ENCODE assay signal across 1 cellular context in the genomic region with DNA sequence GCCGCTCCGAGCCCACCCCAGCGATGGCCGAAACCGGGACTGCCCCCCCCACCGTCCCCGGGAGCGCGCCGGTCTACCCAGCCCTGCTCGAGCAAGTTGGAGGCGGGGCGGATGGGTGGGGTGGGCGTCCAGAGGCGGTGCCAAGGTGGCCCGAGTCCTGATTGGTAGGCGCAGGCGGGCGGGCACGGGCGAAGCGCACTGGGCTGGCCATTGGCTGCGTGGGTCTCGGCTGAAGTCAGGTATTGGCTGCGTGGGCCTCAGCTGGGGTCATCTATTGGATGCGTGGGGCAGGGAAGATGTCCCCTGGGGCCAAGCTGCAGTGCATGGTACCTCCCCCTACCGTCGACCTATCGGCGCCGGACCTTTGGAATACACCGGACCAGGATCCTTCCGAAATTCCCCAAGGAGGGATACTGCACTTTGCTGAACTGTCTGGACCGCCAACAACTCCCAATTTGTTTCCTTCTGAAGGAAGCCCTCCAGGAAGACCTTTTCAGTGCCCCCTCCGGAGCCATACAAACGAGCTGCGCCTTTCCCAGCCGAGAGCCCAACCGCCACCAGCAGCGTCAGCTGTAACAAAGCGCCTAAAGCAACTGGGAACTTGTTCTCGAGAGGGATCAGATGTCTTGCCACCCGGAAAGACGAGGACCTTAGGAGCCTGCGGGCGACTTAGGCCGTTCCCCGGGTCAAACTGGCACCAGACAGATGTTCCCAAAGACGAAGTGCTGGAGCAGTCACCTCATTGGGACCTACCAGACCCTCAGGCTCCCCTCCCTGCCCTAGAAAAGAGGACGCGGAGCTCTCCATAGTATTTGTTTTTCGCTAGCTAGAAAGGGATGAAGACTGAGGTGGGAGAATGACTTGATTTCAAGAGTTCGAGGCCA.
A peak's percentile ranks its signal among the peaks of the same experiment; 100 is the strongest.
TF ChIP-seq lines count a peak whose summit lies in the region.

A gene with protein sequence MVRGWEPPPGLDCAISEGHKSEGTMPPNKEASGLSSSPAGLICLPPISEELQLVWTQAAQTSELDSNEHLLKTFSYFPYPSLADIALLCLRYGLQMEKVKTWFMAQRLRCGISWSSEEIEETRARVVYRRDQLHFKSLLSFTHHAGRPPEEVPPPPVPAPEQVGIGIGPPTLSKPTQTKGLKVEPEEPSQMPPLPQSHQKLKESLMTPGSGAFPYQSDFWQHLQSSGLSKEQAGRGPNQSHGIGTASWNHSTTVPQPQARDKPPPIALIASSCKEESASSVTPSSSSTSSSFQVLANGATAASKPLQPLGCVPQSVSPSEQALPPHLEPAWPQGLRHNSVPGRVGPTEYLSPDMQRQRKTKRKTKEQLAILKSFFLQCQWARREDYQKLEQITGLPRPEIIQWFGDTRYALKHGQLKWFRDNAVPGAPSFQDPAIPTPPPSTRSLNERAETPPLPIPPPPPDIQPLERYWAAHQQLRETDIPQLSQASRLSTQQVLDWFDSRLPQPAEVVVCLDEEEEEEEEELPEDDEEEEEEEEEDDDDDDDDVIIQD (minus strand): TSS at position 113 of the 884 bp plus-strand sequence. CDS start 180 bp downstream, outside the sequence.

TF ChIP-seq in K562, 482 proteins besides CTCF, POLR2A, EP300 and RAD21 (continued from another document and continues in another):
- no peak for TF ChIP-seq TGIF2 (CRISPR knock-in tag; IDR thresholded peaks at IDR 0.05)
- TF ChIP-seq, protein P1, sequence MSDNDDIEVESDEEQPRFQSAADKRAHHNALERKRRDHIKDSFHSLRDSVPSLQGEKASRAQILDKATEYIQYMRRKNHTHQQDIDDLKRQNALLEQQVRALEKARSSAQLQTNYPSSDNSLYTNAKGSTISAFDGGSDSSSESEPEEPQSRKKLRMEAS (CRISPR knock-in tag; IDR thresholded peaks at IDR 0.05), result no peak
- TF ChIP-seq PHF21A (IDR thresholded peaks at IDR 0.05; ENCODE audit: borderline replicate concordance, low read depth), result no peak
- no peak for TF ChIP-seq MXI1 (IDR thresholded peaks at IDR 0.05; ENCODE audit: low read depth, low read length)
- 0 out of 2 replicates have a peak, but pooled peaks have one; percentile 27 for TF ChIP-seq ELF4 (CRISPR knock-in tag; IDR thresholded peaks at IDR 0.05)
- TF ChIP-seq HDAC2 (IDR thresholded peaks at IDR 0.05), result peak; percentile 40
- TF ChIP-seq, protein P2, sequence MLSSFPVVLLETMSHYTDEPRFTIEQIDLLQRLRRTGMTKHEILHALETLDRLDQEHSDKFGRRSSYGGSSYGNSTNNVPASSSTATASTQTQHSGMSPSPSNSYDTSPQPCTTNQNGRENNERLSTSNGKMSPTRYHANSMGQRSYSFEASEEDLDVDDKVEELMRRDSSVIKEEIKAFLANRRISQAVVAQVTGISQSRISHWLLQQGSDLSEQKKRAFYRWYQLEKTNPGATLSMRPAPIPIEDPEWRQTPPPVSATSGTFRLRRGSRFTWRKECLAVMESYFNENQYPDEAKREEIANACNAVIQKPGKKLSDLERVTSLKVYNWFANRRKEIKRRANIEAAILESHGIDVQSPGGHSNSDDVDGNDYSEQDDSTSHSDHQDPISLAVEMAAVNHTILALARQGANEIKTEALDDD (IDR thresholded peaks at IDR 0.05), result no peak
- TF ChIP-seq ZEB2 (IDR thresholded peaks at IDR 0.05), result no peak
- TF ChIP-seq BRF1 (IDR thresholded peaks at IDR 0.05; ENCODE audit: borderline replicate concordance, extremely low read depth, insufficient read length), result no peak
- TF ChIP-seq ZNF121 (CRISPR knock-in tag; conservative IDR thresholded peaks at IDR 0.05), result no peak
- TF ChIP-seq POU5F1 (IDR thresholded peaks at IDR 0.05; ENCODE audit: borderline replicate concordance, low read depth, low read length, partially characterized antibody), result no peak
- TF ChIP-seq, protein P3, sequence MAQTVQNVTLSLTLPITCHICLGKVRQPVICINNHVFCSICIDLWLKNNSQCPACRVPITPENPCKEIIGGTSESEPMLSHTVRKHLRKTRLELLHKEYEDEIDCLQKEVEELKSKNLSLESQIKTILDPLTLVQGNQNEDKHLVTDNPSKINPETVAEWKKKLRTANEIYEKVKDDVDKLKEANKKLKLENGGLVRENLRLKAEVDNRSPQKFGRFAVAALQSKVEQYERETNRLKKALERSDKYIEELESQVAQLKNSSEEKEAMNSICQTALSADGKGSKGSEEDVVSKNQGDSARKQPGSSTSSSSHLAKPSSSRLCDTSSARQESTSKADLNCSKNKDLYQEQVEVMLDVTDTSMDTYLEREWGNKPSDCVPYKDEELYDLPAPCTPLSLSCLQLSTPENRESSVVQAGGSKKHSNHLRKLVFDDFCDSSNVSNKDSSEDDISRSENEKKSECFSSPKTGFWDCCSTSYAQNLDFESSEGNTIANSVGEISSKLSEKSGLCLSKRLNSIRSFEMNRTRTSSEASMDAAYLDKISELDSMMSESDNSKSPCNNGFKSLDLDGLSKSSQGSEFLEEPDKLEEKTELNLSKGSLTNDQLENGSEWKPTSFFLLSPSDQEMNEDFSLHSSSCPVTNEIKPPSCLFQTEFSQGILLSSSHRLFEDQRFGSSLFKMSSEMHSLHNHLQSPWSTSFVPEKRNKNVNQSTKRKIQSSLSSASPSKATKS (CRISPR knock-in tag; IDR thresholded peaks at IDR 0.05), result no peak
- no peak for TF ChIP-seq NFE2 (IDR thresholded peaks at IDR 0.05; ENCODE audit: low read depth)
- no peak for TF ChIP-seq CBX2 (IDR thresholded peaks at IDR 0.05; ENCODE audit: insufficient read depth, low read length, poor library complexity, severe bottlenecking)
- TF ChIP-seq, protein P4, sequence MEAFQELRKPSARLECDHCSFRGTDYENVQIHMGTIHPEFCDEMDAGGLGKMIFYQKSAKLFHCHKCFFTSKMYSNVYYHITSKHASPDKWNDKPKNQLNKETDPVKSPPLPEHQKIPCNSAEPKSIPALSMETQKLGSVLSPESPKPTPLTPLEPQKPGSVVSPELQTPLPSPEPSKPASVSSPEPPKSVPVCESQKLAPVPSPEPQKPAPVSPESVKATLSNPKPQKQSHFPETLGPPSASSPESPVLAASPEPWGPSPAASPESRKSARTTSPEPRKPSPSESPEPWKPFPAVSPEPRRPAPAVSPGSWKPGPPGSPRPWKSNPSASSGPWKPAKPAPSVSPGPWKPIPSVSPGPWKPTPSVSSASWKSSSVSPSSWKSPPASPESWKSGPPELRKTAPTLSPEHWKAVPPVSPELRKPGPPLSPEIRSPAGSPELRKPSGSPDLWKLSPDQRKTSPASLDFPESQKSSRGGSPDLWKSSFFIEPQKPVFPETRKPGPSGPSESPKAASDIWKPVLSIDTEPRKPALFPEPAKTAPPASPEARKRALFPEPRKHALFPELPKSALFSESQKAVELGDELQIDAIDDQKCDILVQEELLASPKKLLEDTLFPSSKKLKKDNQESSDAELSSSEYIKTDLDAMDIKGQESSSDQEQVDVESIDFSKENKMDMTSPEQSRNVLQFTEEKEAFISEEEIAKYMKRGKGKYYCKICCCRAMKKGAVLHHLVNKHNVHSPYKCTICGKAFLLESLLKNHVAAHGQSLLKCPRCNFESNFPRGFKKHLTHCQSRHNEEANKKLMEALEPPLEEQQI (IDR thresholded peaks at IDR 0.05), result no peak
- TF ChIP-seq ZNF766 (CRISPR knock-in tag; conservative IDR thresholded peaks at IDR 0.05), result no peak
- TF ChIP-seq TAF9B (IDR thresholded peaks at IDR 0.05; ENCODE audit: partially characterized antibody), result no peak
- TF ChIP-seq, protein P5, sequence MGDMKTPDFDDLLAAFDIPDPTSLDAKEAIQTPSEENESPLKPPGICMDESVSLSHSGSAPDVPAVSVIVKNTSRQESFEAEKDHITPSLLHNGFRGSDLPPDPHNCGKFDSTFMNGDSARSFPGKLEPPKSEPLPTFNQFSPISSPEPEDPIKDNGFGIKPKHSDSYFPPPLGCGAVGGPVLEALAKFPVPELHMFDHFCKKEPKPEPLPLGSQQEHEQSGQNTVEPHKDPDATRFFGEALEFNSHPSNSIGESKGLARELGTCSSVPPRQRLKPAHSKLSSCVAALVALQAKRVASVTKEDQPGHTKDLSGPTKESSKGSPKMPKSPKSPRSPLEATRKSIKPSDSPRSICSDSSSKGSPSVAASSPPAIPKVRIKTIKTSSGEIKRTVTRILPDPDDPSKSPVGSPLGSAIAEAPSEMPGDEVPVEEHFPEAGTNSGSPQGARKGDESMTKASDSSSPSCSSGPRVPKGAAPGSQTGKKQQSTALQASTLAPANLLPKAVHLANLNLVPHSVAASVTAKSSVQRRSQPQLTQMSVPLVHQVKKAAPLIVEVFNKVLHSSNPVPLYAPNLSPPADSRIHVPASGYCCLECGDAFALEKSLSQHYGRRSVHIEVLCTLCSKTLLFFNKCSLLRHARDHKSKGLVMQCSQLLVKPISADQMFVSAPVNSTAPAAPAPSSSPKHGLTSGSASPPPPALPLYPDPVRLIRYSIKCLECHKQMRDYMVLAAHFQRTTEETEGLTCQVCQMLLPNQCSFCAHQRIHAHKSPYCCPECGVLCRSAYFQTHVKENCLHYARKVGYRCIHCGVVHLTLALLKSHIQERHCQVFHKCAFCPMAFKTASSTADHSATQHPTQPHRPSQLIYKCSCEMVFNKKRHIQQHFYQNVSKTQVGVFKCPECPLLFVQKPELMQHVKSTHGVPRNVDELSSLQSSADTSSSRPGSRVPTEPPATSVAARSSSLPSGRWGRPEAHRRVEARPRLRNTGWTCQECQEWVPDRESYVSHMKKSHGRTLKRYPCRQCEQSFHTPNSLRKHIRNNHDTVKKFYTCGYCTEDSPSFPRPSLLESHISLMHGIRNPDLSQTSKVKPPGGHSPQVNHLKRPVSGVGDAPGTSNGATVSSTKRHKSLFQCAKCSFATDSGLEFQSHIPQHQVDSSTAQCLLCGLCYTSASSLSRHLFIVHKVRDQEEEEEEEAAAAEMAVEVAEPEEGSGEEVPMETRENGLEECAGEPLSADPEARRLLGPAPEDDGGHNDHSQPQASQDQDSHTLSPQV (IDR thresholded peaks at IDR 0.05), result no peak
- TF ChIP-seq ZNF561 (CRISPR knock-in tag; conservative IDR thresholded peaks at IDR 0.05), result no peak
- TF ChIP-seq ZNF316 (IDR thresholded peaks at IDR 0.05), result no peak
- no peak for TF ChIP-seq YBX1 (IDR thresholded peaks at IDR 0.05)
- TF ChIP-seq HEY1 (CRISPR knock-in tag; IDR thresholded peaks at IDR 0.05; ENCODE audit: borderline replicate concordance), result no peak
- no peak for TF ChIP-seq FOXK1 (CRISPR knock-in tag; IDR thresholded peaks at IDR 0.05; ENCODE audit: borderline replicate concordance)
- no peak for TF ChIP-seq NR4A1 (CRISPR knock-in tag; IDR thresholded peaks at IDR 0.05)
- no peak for TF ChIP-seq NR4A1 (tag; IDR thresholded peaks at IDR 0.05)
- TF ChIP-seq, protein P6, sequence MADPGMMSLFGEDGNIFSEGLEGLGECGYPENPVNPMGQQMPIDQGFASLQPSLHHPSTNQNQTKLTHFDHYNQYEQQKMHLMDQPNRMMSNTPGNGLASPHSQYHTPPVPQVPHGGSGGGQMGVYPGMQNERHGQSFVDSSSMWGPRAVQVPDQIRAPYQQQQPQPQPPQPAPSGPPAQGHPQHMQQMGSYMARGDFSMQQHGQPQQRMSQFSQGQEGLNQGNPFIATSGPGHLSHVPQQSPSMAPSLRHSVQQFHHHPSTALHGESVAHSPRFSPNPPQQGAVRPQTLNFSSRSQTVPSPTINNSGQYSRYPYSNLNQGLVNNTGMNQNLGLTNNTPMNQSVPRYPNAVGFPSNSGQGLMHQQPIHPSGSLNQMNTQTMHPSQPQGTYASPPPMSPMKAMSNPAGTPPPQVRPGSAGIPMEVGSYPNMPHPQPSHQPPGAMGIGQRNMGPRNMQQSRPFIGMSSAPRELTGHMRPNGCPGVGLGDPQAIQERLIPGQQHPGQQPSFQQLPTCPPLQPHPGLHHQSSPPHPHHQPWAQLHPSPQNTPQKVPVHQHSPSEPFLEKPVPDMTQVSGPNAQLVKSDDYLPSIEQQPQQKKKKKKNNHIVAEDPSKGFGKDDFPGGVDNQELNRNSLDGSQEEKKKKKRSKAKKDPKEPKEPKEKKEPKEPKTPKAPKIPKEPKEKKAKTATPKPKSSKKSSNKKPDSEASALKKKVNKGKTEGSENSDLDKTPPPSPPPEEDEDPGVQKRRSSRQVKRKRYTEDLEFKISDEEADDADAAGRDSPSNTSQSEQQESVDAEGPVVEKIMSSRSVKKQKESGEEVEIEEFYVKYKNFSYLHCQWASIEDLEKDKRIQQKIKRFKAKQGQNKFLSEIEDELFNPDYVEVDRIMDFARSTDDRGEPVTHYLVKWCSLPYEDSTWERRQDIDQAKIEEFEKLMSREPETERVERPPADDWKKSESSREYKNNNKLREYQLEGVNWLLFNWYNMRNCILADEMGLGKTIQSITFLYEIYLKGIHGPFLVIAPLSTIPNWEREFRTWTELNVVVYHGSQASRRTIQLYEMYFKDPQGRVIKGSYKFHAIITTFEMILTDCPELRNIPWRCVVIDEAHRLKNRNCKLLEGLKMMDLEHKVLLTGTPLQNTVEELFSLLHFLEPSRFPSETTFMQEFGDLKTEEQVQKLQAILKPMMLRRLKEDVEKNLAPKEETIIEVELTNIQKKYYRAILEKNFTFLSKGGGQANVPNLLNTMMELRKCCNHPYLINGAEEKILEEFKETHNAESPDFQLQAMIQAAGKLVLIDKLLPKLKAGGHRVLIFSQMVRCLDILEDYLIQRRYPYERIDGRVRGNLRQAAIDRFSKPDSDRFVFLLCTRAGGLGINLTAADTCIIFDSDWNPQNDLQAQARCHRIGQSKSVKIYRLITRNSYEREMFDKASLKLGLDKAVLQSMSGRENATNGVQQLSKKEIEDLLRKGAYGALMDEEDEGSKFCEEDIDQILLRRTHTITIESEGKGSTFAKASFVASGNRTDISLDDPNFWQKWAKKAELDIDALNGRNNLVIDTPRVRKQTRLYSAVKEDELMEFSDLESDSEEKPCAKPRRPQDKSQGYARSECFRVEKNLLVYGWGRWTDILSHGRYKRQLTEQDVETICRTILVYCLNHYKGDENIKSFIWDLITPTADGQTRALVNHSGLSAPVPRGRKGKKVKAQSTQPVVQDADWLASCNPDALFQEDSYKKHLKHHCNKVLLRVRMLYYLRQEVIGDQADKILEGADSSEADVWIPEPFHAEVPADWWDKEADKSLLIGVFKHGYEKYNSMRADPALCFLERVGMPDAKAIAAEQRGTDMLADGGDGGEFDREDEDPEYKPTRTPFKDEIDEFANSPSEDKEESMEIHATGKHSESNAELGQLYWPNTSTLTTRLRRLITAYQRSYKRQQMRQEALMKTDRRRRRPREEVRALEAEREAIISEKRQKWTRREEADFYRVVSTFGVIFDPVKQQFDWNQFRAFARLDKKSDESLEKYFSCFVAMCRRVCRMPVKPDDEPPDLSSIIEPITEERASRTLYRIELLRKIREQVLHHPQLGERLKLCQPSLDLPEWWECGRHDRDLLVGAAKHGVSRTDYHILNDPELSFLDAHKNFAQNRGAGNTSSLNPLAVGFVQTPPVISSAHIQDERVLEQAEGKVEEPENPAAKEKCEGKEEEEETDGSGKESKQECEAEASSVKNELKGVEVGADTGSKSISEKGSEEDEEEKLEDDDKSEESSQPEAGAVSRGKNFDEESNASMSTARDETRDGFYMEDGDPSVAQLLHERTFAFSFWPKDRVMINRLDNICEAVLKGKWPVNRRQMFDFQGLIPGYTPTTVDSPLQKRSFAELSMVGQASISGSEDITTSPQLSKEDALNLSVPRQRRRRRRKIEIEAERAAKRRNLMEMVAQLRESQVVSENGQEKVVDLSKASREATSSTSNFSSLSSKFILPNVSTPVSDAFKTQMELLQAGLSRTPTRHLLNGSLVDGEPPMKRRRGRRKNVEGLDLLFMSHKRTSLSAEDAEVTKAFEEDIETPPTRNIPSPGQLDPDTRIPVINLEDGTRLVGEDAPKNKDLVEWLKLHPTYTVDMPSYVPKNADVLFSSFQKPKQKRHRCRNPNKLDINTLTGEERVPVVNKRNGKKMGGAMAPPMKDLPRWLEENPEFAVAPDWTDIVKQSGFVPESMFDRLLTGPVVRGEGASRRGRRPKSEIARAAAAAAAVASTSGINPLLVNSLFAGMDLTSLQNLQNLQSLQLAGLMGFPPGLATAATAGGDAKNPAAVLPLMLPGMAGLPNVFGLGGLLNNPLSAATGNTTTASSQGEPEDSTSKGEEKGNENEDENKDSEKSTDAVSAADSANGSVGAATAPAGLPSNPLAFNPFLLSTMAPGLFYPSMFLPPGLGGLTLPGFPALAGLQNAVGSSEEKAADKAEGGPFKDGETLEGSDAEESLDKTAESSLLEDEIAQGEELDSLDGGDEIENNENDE (IDR thresholded peaks at IDR 0.05; ENCODE audit: low read depth, low read length), result no peak
- no peak for TF ChIP-seq ZNF124 (CRISPR knock-in tag; IDR thresholded peaks at IDR 0.05)
